In genomic region chr1:197621761-197622160, GRCh38 we compare ENCODE assay signal across 10 cellular contexts.
"Had no signal": no experiment of that assay in that cellular context is flagged by ENCODE, and none has a peak within 500 bp of the region (broad histone marks: within the 10 kb centered on the region; RNA-seq: fewer than 3 reads in every experiment).

No MANE protein-coding gene starts in this region.

- H3K4me3 Mint-ChIP-seq: HFFc6 had no signal

- H2AFZ ChIP-seq: GM23248 had no signal

- ATAC-seq: HCT116 had no signal

- H3K9ac ChIP-seq: GM23248, KMS-11 had no signal

- H3K9me3 Mint-ChIP-seq: HFFc6 had no signal

- H3K4me2 ChIP-seq: KMS-11 had no signal

- H3K9me3 ChIP-seq: HAP-1 had no signal

- FAIRE-seq: HTR-8/SVneo had no signal

- H3K27ac ChIP-seq: GM23248, KMS-11 had no signal

- H3K36me3 ChIP-seq: HAP-1 had no signal

- H3K27ac Mint-ChIP-seq: HFFc6 had no signal

- H3K4me3 ChIP-seq: GM23248, HAP-1 had no signal

- DNase-seq: GM23248, GOT3, H7, HFFc6, Karpas-422, KBM-7 had no signal
